Comparison of ENCODE assay signal across 8 cellular contexts in genomic region chr20:44736170-44737021, GRCh38. TPM values are rescaled to one million over a fixed set of nuclear protein-coding genes. Genes with fewer than 3 reads are reported as not detected.
A peak's percentile ranks its signal among the peaks of the same experiment; 100 is the strongest.
DNase-seq lines count a peak whose midpoint lies in the region; ATAC-seq and TF ChIP-seq lines count a peak whose summit lies in the region.

No MANE protein-coding gene starts in this region.

- H2AFZ ChIP-seq in PC-9 = peak overlapping the region; percentile 28; the same call in 1 of the 2 replicates

- CTCF ChIA-PET in PC-9 (lab: Charles Lee) = no interaction called here

- H3K27ac Mint-ChIP-seq in stimulated activated naive CD8-positive, alpha-beta T cell treated with anti-CD3 and anti-CD28 coated beads, Interleukin-15, amount 100 ng/mL, for 72 hours = peak overlapping the region; percentile 55 to 86

- no peak overlapping the region for H3K27ac ChIP-seq in PC-9
- H3K27ac ChIP-seq in brain microvascular endothelial cell = no peak overlapping the region
- no peak overlapping the region for H3K27ac ChIP-seq in prostate gland

- POLR2A ChIA-PET in PC-9 (lab: Charles Lee; ENCODE audit: unreplicated experiment) = no interaction called here

- intact Hi-C loops in PC-9 (cut with micrococcal nuclease; ENCODE audit: unreplicated experiment) = no loop called here
- intact Hi-C loops in prostate gland (cut with DNase I) = loop anchor here (10.0 kb wide), 1 partner anchor 532 kb away; no protein-coding TSS in a partner anchor

- H3K4me3 ChIP-seq in PC-9 = no peak overlapping the region
- H3K4me3 ChIP-seq in brain microvascular endothelial cell (ENCODE audit: low read depth, low read length) = no peak overlapping the region
- H3K4me3 ChIP-seq in prostate gland = no peak overlapping the region

- H3K79me2 ChIP-seq in PC-9 (ENCODE audit: low read depth) = no peaks in the 10 kb centered on the region

- peak; percentile 43 for ATAC-seq in HG02885 (IDR thresholded peaks at IDR 0.05; ENCODE audit: poor library complexity, unreplicated experiment)
- peak; percentile 73 for ATAC-seq in stimulated activated naive CD8-positive, alpha-beta T cell treated with anti-CD3 and anti-CD28 coated beads, Interleukin-15, amount 100 ng/mL, for 72 hours
- no peak for ATAC-seq in HG03439 (IDR thresholded peaks at IDR 0.05; ENCODE audit: unreplicated experiment)

- DNase-seq in COLO829 (ENCODE audit: low spot score) (peak; percentile 97), PC-9 (peak in 1 of 2 experiments; percentile 87), brain microvascular endothelial cell (peak; percentile 83), inferior parietal cortex (ENCODE audit: extremely low spot score) (peak; percentile 93), prostate gland (ENCODE audit: low spot score) (no peak)
- peak in 1 of 2 donors; percentile 31 for DNase-seq in stimulated activated naive CD8-positive, alpha-beta T cell treated with anti-CD3 and anti-CD28 coated beads, Interleukin-15, amount 100 ng/mL, for 72 hours

- peaks cover 12% of the 10 kb centered on the region for H3F3A ChIP-seq in PC-9 (ENCODE audit: insufficient read depth, low read depth)

- WGBS in prostate gland = 60% methylated on average over 6 of the region's 6 CpGs

- H3K9me3 ChIP-seq in PC-9 (ENCODE audit: insufficient read depth, low read depth) (peaks cover 6% of the 10 kb centered on the region), prostate gland (no peaks in the 10 kb centered on the region)

- in situ Hi-C loops in brain microvascular endothelial cell (cut with HindIII; ENCODE audit: low pct_ligation_motif_present, low sequenced_read_pairs) = no loop called here

- H3K4me1 ChIP-seq in PC-9 (replicated peaks; ENCODE audit: insufficient read depth) = peaks cover 20% of the 10 kb centered on the region
- H3K4me1 ChIP-seq in prostate gland (replicated peaks) = no peaks in the 10 kb centered on the region

- peaks cover 45% of the 10 kb centered on the region for H3K4me1 Mint-ChIP-seq in stimulated activated naive CD8-positive, alpha-beta T cell treated with anti-CD3 and anti-CD28 coated beads, Interleukin-15, amount 100 ng/mL, for 72 hours

- no TSS peak for BruUV-seq in PC-9 (replicated peaks; lab: Mats Ljungman, UMichigan)

- no peaks in the 10 kb centered on the region for H3K27me3 Mint-ChIP-seq in stimulated activated naive CD8-positive, alpha-beta T cell treated with anti-CD3 and anti-CD28 coated beads, Interleukin-15, amount 100 ng/mL, for 72 hours

- H4K20me1 ChIP-seq in PC-9 (ENCODE audit: insufficient read depth) = no peaks in the 10 kb centered on the region

- H3K36me3 ChIP-seq in PC-9 (ENCODE audit: low read depth) = no peaks in the 10 kb centered on the region
- H3K36me3 ChIP-seq in brain microvascular endothelial cell (replicated peaks) = no peaks in the 10 kb centered on the region
- no peaks in the 10 kb centered on the region for H3K36me3 ChIP-seq in prostate gland

- H3K9me2 ChIP-seq in PC-9 (ENCODE audit: insufficient read depth) = no peaks in the 10 kb centered on the region

- peaks cover 0 to 13% of the 10 kb centered on the region in 2 donors for H3K9me3 Mint-ChIP-seq in stimulated activated naive CD8-positive, alpha-beta T cell treated with anti-CD3 and anti-CD28 coated beads, Interleukin-15, amount 100 ng/mL, for 72 hours

- H3K4me2 ChIP-seq in PC-9 = peak overlapping the region; percentile 48

- peak overlapping the region; percentile 78 to 88 for H3K4me3 Mint-ChIP-seq in stimulated activated naive CD8-positive, alpha-beta T cell treated with anti-CD3 and anti-CD28 coated beads, Interleukin-15, amount 100 ng/mL, for 72 hours

- TF ChIP-seq CTCF in PC-9 (conservative IDR thresholded peaks at IDR 0.05) (no peak), brain microvascular endothelial cell (IDR thresholded peaks at IDR 0.05; ENCODE audit: low read depth, low read length, missing control alignments) (peak; percentile 18), prostate gland (IDR thresholded peaks at IDR 0.05) (no peak)

- no peak for TF ChIP-seq POLR2A in prostate gland (IDR thresholded peaks at IDR 0.05)

- peaks cover 8% of the 10 kb centered on the region; the same call in 1 of the 2 replicates for H3K27me3 ChIP-seq in PC-9 (ENCODE audit: insufficient read depth, low read depth)
- peaks cover 2% of the 10 kb centered on the region for H3K27me3 ChIP-seq in brain microvascular endothelial cell (replicated peaks)
- no peaks in the 10 kb centered on the region for H3K27me3 ChIP-seq in prostate gland (replicated peaks; ENCODE audit: insufficient read depth)

RNA-seq across cellular contexts. Expression of gene KCNK15, which starts 9.3 kb away (rescaled TPM):
- total RNA-seq in PC-9 (2021) = 0.20 and 0.26 TPM in 2 replicates
- total RNA-seq in prostate gland = 10 to 100 TPM in 1 of 2 donors, 1 to 10 TPM in 1; 1.5 to 16.1 TPM

RNA-seq across cellular contexts. Expression of gene CCN5, which starts 21.2 kb away (rescaled TPM):
- total RNA-seq in PC-9 (2021) (0.20 TPM in 1 of 2 replicates, not detected in the other), prostate gland (10 to 100 TPM; 62.9 to 64.3 TPM)

Comparison
In these comparisons a context has a peak if more than half of its experiments do, and no peak if none do; other contexts are left out.
1. RNA of gene CCN5, which starts 21.2 kb away (total RNA-seq): 62.9 to 64.3 TPM in prostate gland; 0.20 TPM in PC-9; every median in the first group is over 10 times any median in the second.